1 cellular context compared by ENCODE assay signal in genomic region chr11:66126808-66127555, GRCh38.
TF ChIP-seq lines count a peak whose summit lies in the region.

No MANE protein-coding gene starts in this region.

TF ChIP-seq in H1, 55 proteins besides CTCF, POLR2A, EP300 and RAD21:
- no peak for TF ChIP-seq RXRA (IDR thresholded peaks at IDR 0.05; ENCODE audit: insufficient read depth, low read depth, low read length)
- no peak for TF ChIP-seq TBP (IDR thresholded peaks at IDR 0.05; ENCODE audit: low read depth, low read length)
- TF ChIP-seq SIRT6 (IDR thresholded peaks at IDR 0.05; ENCODE audit: low read length): no peak
- TF ChIP-seq SRF (IDR thresholded peaks at IDR 0.05; ENCODE audit: low read depth, low read length): no peak
- TF ChIP-seq MAX (IDR thresholded peaks at IDR 0.05): no peak
- no peak for TF ChIP-seq SAP30 (IDR thresholded peaks at IDR 0.05; ENCODE audit: insufficient read depth, insufficient replicate concordance, low read length)
- no peak for TF ChIP-seq TAF1 (IDR thresholded peaks at IDR 0.05; ENCODE audit: low read depth, low read length)
- no peak for TF ChIP-seq CEBPB (IDR thresholded peaks at IDR 0.05; ENCODE audit: low read depth, low read length)
- no peak for TF ChIP-seq CTBP2 (IDR thresholded peaks at IDR 0.05; ENCODE audit: borderline replicate concordance, insufficient read depth, insufficient read length, low read length)
- no peak for TF ChIP-seq CBX8 (IDR thresholded peaks at IDR 0.05; ENCODE audit: borderline replicate concordance, low read depth, low read length)
- no peak for TF ChIP-seq JUN (IDR thresholded peaks at IDR 0.05; ENCODE audit: low read depth, low read length)
- no peak for TF ChIP-seq MAFK (IDR thresholded peaks at IDR 0.05; ENCODE audit: low read depth, low read length)
- TF ChIP-seq RBBP5 (IDR thresholded peaks at IDR 0.05; ENCODE audit: borderline replicate concordance, low read depth, low read length): no peak
- TF ChIP-seq HDAC2 (IDR thresholded peaks at IDR 0.05; ENCODE audit: borderline replicate concordance in 1 of 2, low read depth in 2 of 2, low read length in 2 of 2): no peak
- TF ChIP-seq TCF12 (IDR thresholded peaks at IDR 0.05; ENCODE audit: low read depth, low read length): no peak
- TF ChIP-seq BRCA1 (IDR thresholded peaks at IDR 0.05; ENCODE audit: low read depth, low read length): no peak
- TF ChIP-seq PHF8 (conservative IDR thresholded peaks at IDR 0.05; ENCODE audit: low read depth, low read length): no peak
